In genomic region chr11:19793356-19793755, GRCh38 we compare ENCODE assay signal across 1 cellular context.
TF ChIP-seq lines count a peak whose summit lies in the region.

No MANE protein-coding gene starts in this region.

TF ChIP-seq in H1, 55 proteins besides CTCF, POLR2A, EP300 and RAD21:
- TF ChIP-seq BRCA1 (IDR thresholded peaks at IDR 0.05; ENCODE audit: low read depth, low read length) (no peak), HDAC6 (IDR thresholded peaks at IDR 0.05; ENCODE audit: low read depth, low read length) (no peak), CTBP2 (IDR thresholded peaks at IDR 0.05; ENCODE audit: borderline replicate concordance, insufficient read depth, insufficient read length, low read length) (no peak), FOSL1 (IDR thresholded peaks at IDR 0.05; ENCODE audit: insufficient read depth, low read depth, low read length) (no peak), EZH2 (IDR thresholded peaks at IDR 0.05; ENCODE audit: low read depth, low read length, severe bottlenecking) (no peak), SRF (IDR thresholded peaks at IDR 0.05; ENCODE audit: low read depth, low read length) (no peak), CHD7 (IDR thresholded peaks at IDR 0.05; ENCODE audit: insufficient replicate concordance, low read length) (no peak), SIN3A (conservative IDR thresholded peaks at IDR 0.05 in 1 of 2, IDR thresholded peaks at IDR 0.05 in 1 of 2; ENCODE audit: low read depth in 1 of 2, low read length in 2 of 2) (no peak)
